In the genomic region with DNA sequence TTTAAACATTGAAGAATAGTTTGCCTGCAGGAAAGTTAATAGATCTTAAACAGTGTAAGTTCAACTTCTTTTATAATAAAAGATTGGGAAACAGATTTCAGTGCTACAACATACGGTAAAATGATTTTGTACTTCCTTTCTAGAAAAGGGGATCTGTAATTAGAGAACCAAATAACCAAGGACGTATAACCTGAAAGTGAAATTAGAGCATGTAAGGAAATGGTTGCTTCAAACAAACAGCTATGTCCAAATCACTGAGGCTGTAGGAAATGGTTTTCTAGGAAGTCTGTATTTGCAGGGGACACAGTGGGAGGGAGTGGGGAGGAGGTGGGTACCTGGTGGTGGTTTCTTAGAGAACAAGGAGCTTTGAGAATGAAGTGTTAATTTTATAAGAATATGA, we compare ENCODE assay signal across 1 cellular context.
TF ChIP-seq lines count a peak whose summit lies in the region.

No MANE protein-coding gene starts in this region.

TF ChIP-seq in HepG2, 621 proteins besides CTCF, POLR2A, EP300 and RAD21:
- no peak for TF ChIP-seq KDM6A (CRISPR knock-in tag; IDR thresholded peaks at IDR 0.05; ENCODE audit: low read depth)
- TF ChIP-seq SETDB1 (CRISPR knock-in tag; IDR thresholded peaks at IDR 0.05; ENCODE audit: borderline replicate concordance): no peak
- TF ChIP-seq PAX8 (CRISPR knock-in tag; IDR thresholded peaks at IDR 0.05; ENCODE audit: borderline replicate concordance): no peak
- no peak for TF ChIP-seq NFRKB (IDR thresholded peaks at IDR 0.05)
- TF ChIP-seq ZSCAN29 (CRISPR knock-in tag; conservative IDR thresholded peaks at IDR 0.05): no peak
- no peak for TF ChIP-seq ESRRA (CRISPR knock-in tag; IDR thresholded peaks at IDR 0.05; ENCODE audit: low read depth)
- TF ChIP-seq HNRNPK (IDR thresholded peaks at IDR 0.05; ENCODE audit: low read depth, low read length, poor library complexity, severe bottlenecking): no peak
- no peak for TF ChIP-seq ZFAT (CRISPR knock-in tag; conservative IDR thresholded peaks at IDR 0.05)
- TF ChIP-seq ZNF614 (CRISPR knock-in tag; IDR thresholded peaks at IDR 0.05; ENCODE audit: borderline replicate concordance): no peak
- TF ChIP-seq ATF1 (CRISPR knock-in tag; IDR thresholded peaks at IDR 0.05): no peak
TF ChIP-seq in HepG2: peak in this region for 0.
